8 cellular contexts compared by ENCODE assay signal in the genomic region with DNA sequence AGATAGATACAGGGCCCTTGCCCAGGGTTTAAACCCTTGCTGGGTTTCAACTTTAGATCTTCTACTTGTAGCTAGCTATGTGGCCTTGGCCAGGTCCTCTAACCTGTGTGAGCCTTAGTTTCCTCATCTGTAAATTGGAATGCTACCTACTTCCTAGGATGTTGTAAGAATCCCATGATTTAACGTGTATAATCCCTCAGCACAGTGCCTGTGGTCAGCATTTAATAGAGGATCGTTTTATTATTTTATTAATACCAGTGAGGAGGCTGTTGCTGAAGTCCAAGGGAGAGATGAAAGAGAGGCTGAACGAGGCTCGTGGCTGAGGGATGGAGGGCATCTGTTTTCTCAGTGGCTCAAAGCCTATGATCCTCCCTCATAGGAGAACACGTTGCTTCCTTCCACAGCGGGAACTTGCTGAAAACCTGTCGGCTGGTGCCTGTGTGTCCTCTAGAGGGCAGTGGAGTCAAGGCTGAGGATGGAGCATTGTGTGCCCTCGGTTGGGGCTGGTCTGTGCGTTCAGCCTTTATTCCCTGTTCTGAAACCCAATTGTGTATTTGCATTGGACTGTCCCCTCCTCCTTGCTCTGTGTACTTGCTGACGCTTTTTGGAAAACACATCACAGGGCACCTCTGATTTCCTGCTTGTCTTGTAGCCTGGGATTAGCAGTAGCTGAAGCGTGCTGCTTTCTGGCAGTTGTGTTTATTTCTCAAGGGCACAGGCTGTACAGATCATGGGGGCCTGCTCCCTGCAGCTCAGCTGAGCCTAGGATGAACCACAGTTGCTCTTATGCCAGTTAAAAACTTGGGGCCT.
DNase-seq lines count a peak whose midpoint lies in the region; ATAC-seq and TF ChIP-seq lines count a peak whose summit lies in the region.
"Not testable (repeated sequence)": the region's sequence is repeated elsewhere in the genome, so short reads cannot be mapped to it uniquely, and the experiment has no call there.

No MANE protein-coding gene starts in this region.

- not testable (repeated sequence) for H3K4me1 Mint-ChIP-seq in activated naive CD4-positive, alpha-beta T cell treated with anti-CD3 and anti-CD28 coated beads, Interleukin-2, amount 10 ng/mL, durations not matched to agents 7 days and 5 days; nephron progenitor cell

- ATAC-seq in GM18508 (IDR thresholded peaks at IDR 0.05; ENCODE audit: insufficient read depth, unreplicated experiment) (peak; percentile 93), GM21619 (IDR thresholded peaks at IDR 0.05; ENCODE audit: unreplicated experiment) (peak; percentile 82), HG03135 (IDR thresholded peaks at IDR 0.05; ENCODE audit: unreplicated experiment) (peak; percentile 70), thoracic aorta (ENCODE audit: insufficient number of reproducible peaks, low FRiP score, low read depth) (peak; percentile 48)

- not testable (repeated sequence) for H3K9me3 Mint-ChIP-seq in activated naive CD4-positive, alpha-beta T cell treated with anti-CD3 and anti-CD28 coated beads, Interleukin-2, amount 10 ng/mL, durations not matched to agents 7 days and 5 days; nephron progenitor cell

- H3K36me3 Mint-ChIP-seq in activated naive CD4-positive, alpha-beta T cell treated with anti-CD3 and anti-CD28 coated beads, Interleukin-2, amount 10 ng/mL, durations not matched to agents 7 days and 5 days; nephron progenitor cell (ENCODE audit: low read depth): not testable (repeated sequence)

- CTCF ChIA-PET in activated naive CD4-positive, alpha-beta T cell treated with anti-CD3 and anti-CD28 coated beads, Interleukin-2, amount 10 ng/mL, durations not matched to agents 7 days and 5 days (lab: Charles Lee): not testable (repeated sequence)

- H3K9me3 ChIP-seq in thoracic aorta: not testable (repeated sequence)

- not testable (repeated sequence) for H3K27ac ChIP-seq in thoracic aorta

- not testable (repeated sequence) for H3K4me3 Mint-ChIP-seq in activated naive CD4-positive, alpha-beta T cell treated with anti-CD3 and anti-CD28 coated beads, Interleukin-2, amount 10 ng/mL, durations not matched to agents 7 days and 5 days; nephron progenitor cell

- not testable (repeated sequence) for H3K27ac Mint-ChIP-seq in activated naive CD4-positive, alpha-beta T cell treated with anti-CD3 and anti-CD28 coated beads, Interleukin-2, amount 10 ng/mL, durations not matched to agents 7 days and 5 days; nephron progenitor cell

- DNase-seq in activated CD4-positive, CD25-positive, alpha-beta regulatory T cell treated with anti-CD3 and anti-CD28 coated beads, Interleukin-2, amount 50 U/mL, for 72 hours: peak; percentile 32
- peak; percentile 56 for DNase-seq in activated naive CD4-positive, alpha-beta T cell treated with anti-CD3 and anti-CD28 coated beads, Interleukin-2, amount 10 ng/mL, durations not matched to agents 7 days and 5 days
- DNase-seq in foreskin fibroblast; thoracic aorta (ENCODE audit: low spot score): not testable (repeated sequence)
- DNase-seq in nephron progenitor cell: peak; percentile 30

- H3K4me1 ChIP-seq in thoracic aorta (ENCODE audit: control insufficient read depth in 1 of 2, low read depth in 2 of 2): not testable (repeated sequence)

- not testable (repeated sequence) for H3K27me3 Mint-ChIP-seq in activated naive CD4-positive, alpha-beta T cell treated with anti-CD3 and anti-CD28 coated beads, Interleukin-2, amount 10 ng/mL, durations not matched to agents 7 days and 5 days; nephron progenitor cell (ENCODE audit: low read depth, poor library complexity)

- not testable (repeated sequence) for H3K36me3 ChIP-seq in thoracic aorta

- H3K4me3 ChIP-seq in foreskin fibroblast (ENCODE audit: low read depth in 1 of 2, low read length in 2 of 2); thoracic aorta: not testable (repeated sequence)

- TF ChIP-seq CTCF in foreskin fibroblast (IDR thresholded peaks at IDR 0.05; ENCODE audit: low read depth, low read length) (peak; percentile 7), nephron progenitor cell (IDR thresholded peaks at IDR 0.05) (peak; percentile 28), thoracic aorta (IDR thresholded peaks at IDR 0.05) (peak; percentile 30)

- not testable (repeated sequence) for H3K27me3 ChIP-seq in thoracic aorta (replicated peaks; ENCODE audit: insufficient read depth)
